9 cellular contexts compared by ENCODE assay signal in genomic region chr12:46265734-46266133, GRCh38. TPM values are rescaled to one million over a fixed set of nuclear protein-coding genes. Genes with fewer than 3 reads are reported as not detected.
DNase-seq lines count a peak whose midpoint lies in the region; ATAC-seq, FAIRE-seq and TF ChIP-seq lines count a peak whose summit lies in the region.
"Had no signal": no experiment of that assay in that cellular context is flagged by ENCODE, and none has a peak within 500 bp of the region (broad histone marks: within the 10 kb centered on the region; RNA-seq: fewer than 3 reads in every experiment).

No MANE protein-coding gene starts in this region.

- H3K4me3 Mint-ChIP-seq in GM23338 (no peak overlapping the region), Calu3 (ENCODE audit: low read depth, unreplicated experiment) (no peak overlapping the region)
- H3K4me3 Mint-ChIP-seq: activated naive CD4-positive, alpha-beta T cell treated with anti-CD3 and anti-CD28 coated beads, Interleukin-2, amount 50 U/mL, for 24 hours; stimulated activated naive CD8-positive, alpha-beta T cell treated with anti-CD3 and anti-CD28 coated beads, Interleukin-15, Interleukin-2, amounts not matched to agents 100 ng/mL and 50 ng/mL, for 24 hours had no signal

- H3K27me3 Mint-ChIP-seq in GM23338 (ENCODE audit: insufficient read depth, low read depth, poor library complexity) (no peaks in the 10 kb centered on the region), Calu3 (ENCODE audit: unreplicated experiment) (no peaks in the 10 kb centered on the region)
- H3K27me3 Mint-ChIP-seq: activated naive CD4-positive, alpha-beta T cell treated with anti-CD3 and anti-CD28 coated beads, Interleukin-2, amount 50 U/mL, for 24 hours; stimulated activated naive CD8-positive, alpha-beta T cell treated with anti-CD3 and anti-CD28 coated beads, Interleukin-15, Interleukin-2, amounts not matched to agents 100 ng/mL and 50 ng/mL, for 24 hours had no signal

- no peak for DNase-seq in GM23338 (ENCODE audit: low spot score)
- no peak for DNase-seq in K562 (ENCODE audit: extremely low read depth in 1 of 4, low spot score in 3 of 4)
- DNase-seq in psoas muscle, result no peak
- DNase-seq in Calu3, result no peak

- TF ChIP-seq CTCF in GM23338 (conservative IDR thresholded peaks at IDR 0.05; ENCODE audit: low read depth in 2 of 2) (no peak), K562 (IDR thresholded peaks at IDR 0.05 in 2 of 3, conservative IDR thresholded peaks at IDR 0.05 in 1 of 3; ENCODE audit: insufficient read depth in 2 of 3, low read depth in 1 of 3, low read length in 3 of 3) (no peak), psoas muscle (IDR thresholded peaks at IDR 0.05) (no peak), Calu3 (IDR thresholded peaks at IDR 0.05; ENCODE audit: unreplicated experiment) (no peak)

- H3K9me3 Mint-ChIP-seq in GM23338 (no peaks in the 10 kb centered on the region), Calu3 (ENCODE audit: low read depth, unreplicated experiment) (no peaks in the 10 kb centered on the region)
- H3K9me3 Mint-ChIP-seq: activated naive CD4-positive, alpha-beta T cell treated with anti-CD3 and anti-CD28 coated beads, Interleukin-2, amount 50 U/mL, for 24 hours; stimulated activated naive CD8-positive, alpha-beta T cell treated with anti-CD3 and anti-CD28 coated beads, Interleukin-15, Interleukin-2, amounts not matched to agents 100 ng/mL and 50 ng/mL, for 24 hours had no signal

- no peak for ATAC-seq in GM23338
- no peak for ATAC-seq in K562
- no peak for ATAC-seq in psoas muscle
- no peak for ATAC-seq in GM19452 (IDR thresholded peaks at IDR 0.05; ENCODE audit: unreplicated experiment)
- ATAC-seq in GM21786 (IDR thresholded peaks at IDR 0.05; ENCODE audit: unreplicated experiment), result no peak

- H3K36me3 ChIP-seq in GM23338 (ENCODE audit: insufficient read depth) (no peaks in the 10 kb centered on the region), K562 (ENCODE audit: control insufficient read depth, insufficient read depth, low read length) (peaks cover 25% of the 10 kb centered on the region; the same call in 2 of the 3 replicates), psoas muscle (ENCODE audit: insufficient read depth in 1 of 2, low read depth in 1 of 2) (no peaks in the 10 kb centered on the region)

- no peak for TF ChIP-seq POLR2A in K562 (conservative IDR thresholded peaks at IDR 0.05)

- peak; percentile 15 for FAIRE-seq in K562 (lab: Jason Lieb, UNC)

- 21% methylated on average over 3 of the region's 3 CpGs for WGBS in K562 (ENCODE audit: insufficient coverage, low coverage, missing lambda C conversion rate)
- 91 to 97% (median 94%) methylated on average over 3 of the region's 3 CpGs for WGBS in psoas muscle, 3 donors

- H3K9ac ChIP-seq in K562 (ENCODE audit: insufficient read depth in 1 of 2, low read depth in 2 of 2, low read length in 2 of 2), result peak overlapping the region; percentile 72 to 98; a peak in 3 of 4 replicates

- no peaks in the 10 kb centered on the region for H3K9me3 ChIP-seq in K562 (replicated peaks; ENCODE audit: control insufficient read depth, insufficient read depth, low read depth, low read length)
- H3K9me3 ChIP-seq in psoas muscle, result no peaks in the 10 kb centered on the region

- CTCF ChIA-PET in K562 (lab: Yijun Ruan, JAX; ENCODE audit: low intra/inter-chr PET ratio) (no interaction called here), Calu3 (lab: Charles Lee) (no interaction called here)

- H3K4me1 Mint-ChIP-seq in GM23338 (peaks cover 22% of the 10 kb centered on the region), Calu3 (ENCODE audit: low read depth, unreplicated experiment) (peaks cover 13% of the 10 kb centered on the region)

- BruUV-seq in K562 (replicated peaks; lab: Mats Ljungman, UMichigan) (no TSS peak), Calu3 (replicated peaks; lab: Mats Ljungman, UMichigan) (no TSS peak)

- peak overlapping the region; percentile 86 for H3K4me2 ChIP-seq in GM23338
- H3K4me2 ChIP-seq in K562 (ENCODE audit: insufficient read depth, low read length), result peak overlapping the region; percentile 94

- peaks cover 58% of the 10 kb centered on the region for H3K4me1 ChIP-seq in GM23338 (ENCODE audit: insufficient read depth)
- H3K4me1 ChIP-seq in K562 (replicated peaks in 1 of 2; ENCODE audit: control insufficient read depth in 2 of 2, insufficient read depth in 2 of 2, low read length in 2 of 2), result peaks cover 34 to 39% of the 10 kb centered on the region in 2 experiments
- peaks cover 23% of the 10 kb centered on the region for H3K4me1 ChIP-seq in psoas muscle

- in situ Hi-C loops in K562 (cut with MboI), result no loop called here

- POLR2A ChIA-PET in K562 (lab: Yijun Ruan, JAX), result interaction anchor here (1.2 to 1.5 kb wide), 2 partner anchors 8 to 10 kb away, joined by 5 to 6 read pairs; no protein-coding TSS in a partner anchor

- no peaks in the 10 kb centered on the region for H3F3A ChIP-seq in GM23338 (replicated peaks; ENCODE audit: low read depth)

- H4K20me1 ChIP-seq in GM23338 (replicated peaks; ENCODE audit: insufficient read depth), result peaks cover 26% of the 10 kb centered on the region
- peaks cover 28% of the 10 kb centered on the region for H4K20me1 ChIP-seq in K562 (replicated peaks; ENCODE audit: control insufficient read depth, insufficient read depth, low read length)

- peaks cover 4% of the 10 kb centered on the region for H3K9me1 ChIP-seq in K562 (ENCODE audit: control insufficient read depth, insufficient read depth, low read length)

- H3K36me3 Mint-ChIP-seq in GM23338 (ENCODE audit: low read depth) (peaks cover 5% of the 10 kb centered on the region; the same call in 2 of the 3 replicates), Calu3 (ENCODE audit: insufficient read depth, unreplicated experiment) (no peaks in the 10 kb centered on the region)

- peak overlapping the region; percentile 85 for H3K4me3 ChIP-seq in GM08714 (ENCODE audit: low read length)
- peak overlapping the region; percentile 90 for H3K4me3 ChIP-seq in GM23338
- peak overlapping the region; percentile 83 for H3K4me3 ChIP-seq in K562
- peak overlapping the region; percentile 75 for H3K4me3 ChIP-seq in psoas muscle

- H3K27ac ChIP-seq in GM23338 (ENCODE audit: low read depth) (no peak overlapping the region), K562 (ENCODE audit: extremely low read depth, low read depth, low read length) (peak overlapping the region; percentile 53), psoas muscle (peak overlapping the region; percentile 78)

- peaks cover 99% of the 10 kb centered on the region for H3K79me2 ChIP-seq in GM23338 (replicated peaks; ENCODE audit: insufficient read depth)
- H3K79me2 ChIP-seq in K562 (ENCODE audit: control insufficient read depth, insufficient read depth, low read length), result peaks cover 81% of the 10 kb centered on the region

- TF ChIP-seq EP300 in K562 (IDR thresholded peaks at IDR 0.05; ENCODE audit: low read length), result no peak

- H3K9me2 ChIP-seq in GM23338 (ENCODE audit: insufficient read depth), result no peaks in the 10 kb centered on the region

- intact Hi-C loops in K562 (cut with micrococcal nuclease), result loop anchor here (5.0 to 10.0 kb wide), 4 partner anchors 83 to 289 kb away; partner anchors contain the start of gene SCAF11
- intact Hi-C loops in psoas muscle (cut with DNase I), result loop anchor here in 1 of 2 donors (5.0 kb wide), 2 partner anchors 43 to 397 kb away; no protein-coding TSS in a partner anchor
- intact Hi-C loops in Calu3 (cut with micrococcal nuclease; ENCODE audit: unreplicated experiment), result loop anchor here (10.0 kb wide), 1 partner anchor 191 kb away; no protein-coding TSS in a partner anchor

- H2AFZ ChIP-seq in GM23338 (no peak overlapping the region), K562 (ENCODE audit: low read depth, low read length) (no peak overlapping the region)

- no peaks in the 10 kb centered on the region for H3K27me3 ChIP-seq in GM23338 (ENCODE audit: insufficient read depth)
- no peaks in the 10 kb centered on the region for H3K27me3 ChIP-seq in K562 (ENCODE audit: control insufficient read depth in 2 of 2, insufficient read depth in 2 of 2, low read length in 2 of 2)
- H3K27me3 ChIP-seq in psoas muscle (ENCODE audit: insufficient read depth in 3 of 3, low read length in 2 of 3), result peaks cover 0 to 10% (median 0%) of the 10 kb centered on the region in 3 donors

- no peak for TF ChIP-seq RAD21 in K562 (CRISPR knock-in tag; conservative IDR thresholded peaks at IDR 0.05 in 1 of 2, IDR thresholded peaks at IDR 0.05 in 1 of 2)

- H3K27ac Mint-ChIP-seq in GM23338 (no peak overlapping the region), Calu3 (ENCODE audit: unreplicated experiment) (no peak overlapping the region)
- H3K27ac Mint-ChIP-seq: activated naive CD4-positive, alpha-beta T cell treated with anti-CD3 and anti-CD28 coated beads, Interleukin-2, amount 50 U/mL, for 24 hours; stimulated activated naive CD8-positive, alpha-beta T cell treated with anti-CD3 and anti-CD28 coated beads, Interleukin-15, Interleukin-2, amounts not matched to agents 100 ng/mL and 50 ng/mL, for 24 hours had no signal

TF ChIP-seq in GM23338, 12 proteins besides CTCF, POLR2A, EP300 and RAD21 (continues in another document):
- no peak for TF ChIP-seq EZH2 (IDR thresholded peaks at IDR 0.05; ENCODE audit: low read depth, unreplicated experiment)

TF ChIP-seq in K562, 482 proteins besides CTCF, POLR2A, EP300 and RAD21 (continues in another document):
- no peak for TF ChIP-seq ESRRB (CRISPR knock-in tag; IDR thresholded peaks at IDR 0.05; ENCODE audit: borderline replicate concordance)

RNA-seq across cellular contexts. Expression of gene SLC38A1, which starts 3.1 kb away (rescaled TPM):
- 234 and 281 TPM in 2 replicates for total RNA-seq in GM23338 (2014; rRNA removed; shearing (Covaris generic))
- polyA plus RNA-seq in GM23338 (2016; fragmentation: Nextera tagmentation; extraction: Ambion mirVana) (91.1 and 114 TPM in 2 replicates), K562 (2011; rRNA removed) (32.4 and 54.4 TPM in 2 replicates), K562 (2014; fragmentation: Illumina TruSeq; extraction: Trizol) (86.1 and 92.2 TPM in 2 replicates), K562 (2014; fragmentation: Nextera tagmentation; extraction: Ambion mirVana) (10 to 100 TPM; 51.9 to 75.0 TPM), K562 (2014; rRNA removed) (54.7 and 56.9 TPM in 2 replicates), psoas muscle (100 to 1,000 TPM in 2 of 3 donors, 10 to 100 TPM in 1; 50.6 to 338 (median 136) TPM)
- 101 and 216 TPM in 2 replicates for total RNA-seq in K562 (2011; cell fraction: chromatin; rRNA removed; ENCODE audit: low replicate concordance)
- 66.2 and 82.1 TPM in 2 replicates for total RNA-seq in K562 (2011; cell fraction: nucleolus; rRNA removed)
- total RNA-seq in K562 (2011; cell fraction: nucleoplasm; rRNA removed), result 126 and 163 TPM in 2 replicates
- total RNA-seq in K562 (2014; rRNA removed) (64.5 and 71.8 TPM in 2 replicates), K562 (2014; rRNA removed; fragmentation: Illumina TruSeq; extraction: Trizol) (99.9 and 112 TPM in 2 replicates), K562 (2015; rRNA removed; fragmentation: Illumina TruSeq; extraction: Trizol) (79.7 and 88.7 TPM in 2 replicates), K562 (2021) (104 and 112 TPM in 2 replicates), psoas muscle (10 to 100 TPM; 17.3 to 58.8 (median 31.3) TPM), Calu3 (2022) (113 and 132 TPM in 2 replicates)
- polyA plus RNA-seq in K562 (2011; cell fraction: cytosol; rRNA removed), result 14.0 and 24.2 TPM in 2 replicates
- polyA plus RNA-seq in K562 (2011; cell fraction: nucleus; rRNA removed), result 26.6 and 28.4 TPM in 2 replicates
- 62.7 and 87.2 TPM in 2 replicates for polyA plus RNA-seq in K562 (2012)
- polyA minus RNA-seq in K562 (2011; rRNA and poly(A)+ RNA removed), result 117 and 153 TPM in 2 replicates
- polyA minus RNA-seq in K562 (2011; cell fraction: cytosol; rRNA and poly(A)+ RNA removed), result 32.7 and 53.4 TPM in 2 replicates
- 39.6 and 49.0 TPM in 2 replicates for polyA minus RNA-seq in K562 (2011; cell fraction: nucleus; rRNA and poly(A)+ RNA removed)
